In the genomic region with DNA sequence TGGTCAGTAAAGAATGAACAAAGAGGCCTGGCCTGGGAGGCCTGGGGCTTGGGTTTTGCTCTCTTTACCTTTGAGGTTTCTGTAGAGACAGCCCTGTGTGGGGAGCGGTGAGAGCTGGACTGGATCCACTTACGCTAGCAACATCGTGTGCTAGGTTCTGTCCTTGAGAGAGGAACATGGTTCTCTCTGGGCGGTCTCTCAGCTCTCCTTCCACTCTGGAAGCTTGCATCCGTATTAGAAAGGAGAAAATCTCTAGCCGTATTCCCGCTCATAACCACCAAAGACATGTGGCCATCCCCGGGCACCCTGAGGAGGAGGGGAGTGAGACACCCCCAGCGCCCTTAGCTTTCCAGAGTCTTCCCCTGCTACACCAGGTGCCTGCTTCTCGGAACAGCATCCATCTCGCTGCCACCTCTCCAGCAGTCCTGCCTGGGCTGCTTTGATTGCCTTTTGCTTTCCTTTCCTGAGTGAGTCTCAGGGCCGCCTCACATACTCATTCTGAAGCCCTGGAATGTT, we compare ENCODE assay signal across 7 cellular contexts. TPM values are rescaled to one million over a fixed set of nuclear protein-coding genes. Genes with fewer than 3 reads are reported as not detected.
DNase-seq lines count a peak whose midpoint lies in the region; ATAC-seq and TF ChIP-seq lines count a peak whose summit lies in the region.

No MANE protein-coding gene starts in this region.

- peak overlapping the region; percentile 83 for H3K27ac Mint-ChIP-seq in activated T-helper 17 cell treated with anti-CD3 and anti-CD28 coated beads, Interleukin-2, amount 50 U/mL, for 72 hours
- peak overlapping the region; percentile 8 to 89 (median 78) for H3K27ac Mint-ChIP-seq in immature natural killer cell
- peak overlapping the region; percentile 42 to 86 for H3K27ac Mint-ChIP-seq in stimulated activated naive CD8-positive, alpha-beta T cell treated with anti-CD3 and anti-CD28 coated beads, Interleukin-15, amount 100 ng/mL, for 72 hours

- peaks cover 4% of the 10 kb centered on the region for H3K36me3 Mint-ChIP-seq in activated T-helper 17 cell treated with anti-CD3 and anti-CD28 coated beads, Interleukin-2, amount 50 U/mL, for 72 hours (ENCODE audit: low read depth)
- no peaks in the 10 kb centered on the region for H3K36me3 Mint-ChIP-seq in immature natural killer cell

- H3K9me3 Mint-ChIP-seq in activated T-helper 17 cell treated with anti-CD3 and anti-CD28 coated beads, Interleukin-2, amount 50 U/mL, for 72 hours, result no peaks in the 10 kb centered on the region
- no peaks in the 10 kb centered on the region for H3K9me3 Mint-ChIP-seq in immature natural killer cell
- no peaks in the 10 kb centered on the region for H3K9me3 Mint-ChIP-seq in stimulated activated naive CD8-positive, alpha-beta T cell treated with anti-CD3 and anti-CD28 coated beads, Interleukin-15, amount 100 ng/mL, for 72 hours

- H3K27me3 Mint-ChIP-seq in activated T-helper 17 cell treated with anti-CD3 and anti-CD28 coated beads, Interleukin-2, amount 50 U/mL, for 72 hours, result no peaks in the 10 kb centered on the region
- peaks cover 16 to 24% (median 19%) of the 10 kb centered on the region in 3 donors for H3K27me3 Mint-ChIP-seq in immature natural killer cell (ENCODE audit: low read depth in 3 of 3)
- peaks cover 16% of the 10 kb centered on the region for H3K27me3 Mint-ChIP-seq in stimulated activated naive CD8-positive, alpha-beta T cell treated with anti-CD3 and anti-CD28 coated beads, Interleukin-15, amount 100 ng/mL, for 72 hours

- H3K27ac ChIP-seq in HL-60 (replicated peaks), result peak overlapping the region; percentile 91

- peak overlapping the region; percentile 86 for H3K4me3 ChIP-seq in HL-60 (replicated peaks; ENCODE audit: insufficient read depth, low read length)

- H3K4me1 Mint-ChIP-seq in activated T-helper 17 cell treated with anti-CD3 and anti-CD28 coated beads, Interleukin-2, amount 50 U/mL, for 72 hours, result peaks cover 36% of the 10 kb centered on the region
- H3K4me1 Mint-ChIP-seq in immature natural killer cell, result peaks cover 52 to 57% of the 10 kb centered on the region in 2 donors
- peaks cover 68% of the 10 kb centered on the region for H3K4me1 Mint-ChIP-seq in stimulated activated naive CD8-positive, alpha-beta T cell treated with anti-CD3 and anti-CD28 coated beads, Interleukin-15, amount 100 ng/mL, for 72 hours

- peak overlapping the region; percentile 89 for H3K4me3 Mint-ChIP-seq in activated T-helper 17 cell treated with anti-CD3 and anti-CD28 coated beads, Interleukin-2, amount 50 U/mL, for 72 hours
- H3K4me3 Mint-ChIP-seq in immature natural killer cell, result peak overlapping the region; percentile 82 to 90 (median 89)
- peak overlapping the region; percentile 87 to 96 for H3K4me3 Mint-ChIP-seq in stimulated activated naive CD8-positive, alpha-beta T cell treated with anti-CD3 and anti-CD28 coated beads, Interleukin-15, amount 100 ng/mL, for 72 hours

- H3K27me3 ChIP-seq in HL-60 (ENCODE audit: insufficient read depth, poor library complexity, severe bottlenecking), result no peaks in the 10 kb centered on the region

- no peak for TF ChIP-seq CTCF in HL-60 (IDR thresholded peaks at IDR 0.05; ENCODE audit: insufficient read depth, low read length)

- no peak for ATAC-seq in activated T-helper 17 cell treated with anti-CD3 and anti-CD28 coated beads, Interleukin-2, amount 50 U/mL, for 72 hours (replicated peaks)
- ATAC-seq in stimulated activated naive CD8-positive, alpha-beta T cell treated with anti-CD3 and anti-CD28 coated beads, Interleukin-15, amount 100 ng/mL, for 72 hours, result no peak
- ATAC-seq in HG02571 (IDR thresholded peaks at IDR 0.05; ENCODE audit: unreplicated experiment), result no peak

- DNase-seq in HL-60 (ENCODE audit: low read depth in 1 of 2, low spot score in 1 of 2), result no peak
- no peak for DNase-seq in immature natural killer cell
- no peak for DNase-seq in stimulated activated naive CD8-positive, alpha-beta T cell treated with anti-CD3 and anti-CD28 coated beads, Interleukin-15, amount 100 ng/mL, for 72 hours
- no peak for DNase-seq in NCI-H69 (lab: John Stamatoyannopoulos, UW)
- DNase-seq in GDM1 (lab: John Stamatoyannopoulos, UW), result no peak

RNA-seq across cellular contexts. Expression of a gene that starts 1.3 kb away (rescaled TPM):
- 10 to 100 TPM in 1 of 2 donors, 1 to 10 TPM in 1; 8.5 to 13.0 TPM for total RNA-seq in activated T-helper 17 cell treated with anti-CD3 and anti-CD28 coated beads, Interleukin-2, amount 50 U/mL, for 72 hours
- 1 to 10 TPM; 2.1 to 3.9 (median 3.0) TPM for polyA plus RNA-seq in immature natural killer cell

RNA-seq across cellular contexts. Expression of a gene that starts 23.4 kb away (rescaled TPM):
- 10 to 100 TPM; 56.3 to 92.5 TPM for total RNA-seq in activated T-helper 17 cell treated with anti-CD3 and anti-CD28 coated beads, Interleukin-2, amount 50 U/mL, for 72 hours
- 10 to 100 TPM; 40.4 to 58.9 (median 41.8) TPM for polyA plus RNA-seq in immature natural killer cell
